8 cellular contexts compared by ENCODE assay signal in genomic region chr9:134738869-134739659, GRCh38.
DNase-seq lines count a peak whose midpoint lies in the region; ATAC-seq and TF ChIP-seq lines count a peak whose summit lies in the region.

No MANE protein-coding gene starts in this region.

- no peaks in the 10 kb centered on the region for H3K27me3 ChIP-seq in CD8-positive, alpha-beta T cell (ENCODE audit: insufficient read depth, low read length)
- H3K27me3 ChIP-seq in SK-N-SH (ENCODE audit: insufficient read depth) (no peaks in the 10 kb centered on the region), body of pancreas (no peaks in the 10 kb centered on the region)

- 57% methylated on average over 18 of the region's 31 CpGs for WGBS in SK-N-SH (ENCODE audit: low lambda C conversion rate)
- WGBS in body of pancreas, 2 donors: 21 to 44% methylated on average over 6 to 31 of the region's 31 CpGs

- H3K36me3 ChIP-seq in CD8-positive, alpha-beta T cell (ENCODE audit: insufficient read depth, low read length): no peaks in the 10 kb centered on the region
- peaks cover 42 to 48% of the 10 kb centered on the region in 2 experiments for H3K36me3 ChIP-seq in SK-N-SH (replicated peaks in 1 of 2; ENCODE audit: control insufficient read depth in 1 of 2, insufficient read depth in 2 of 2, low read length in 1 of 2)
- H3K36me3 ChIP-seq in body of pancreas (replicated peaks in 1 of 2; ENCODE audit: insufficient read depth in 1 of 2, low read depth in 2 of 2): no peaks in the 10 kb centered on the region

- ATAC-seq in CD8-positive, alpha-beta T cell: no peak
- ATAC-seq in body of pancreas: peak; percentile 62
- no peak for ATAC-seq in HG02571 (IDR thresholded peaks at IDR 0.05; ENCODE audit: unreplicated experiment)

- no peaks in the 10 kb centered on the region for H3K9me2 ChIP-seq in SK-N-SH

- no peak overlapping the region for H3K4me3 Mint-ChIP-seq in CD8-positive, alpha-beta T cell

- H2AFZ ChIP-seq in SK-N-SH (ENCODE audit: low read depth): no peak overlapping the region

- no peaks in the 10 kb centered on the region for H3K9me3 ChIP-seq in CD8-positive, alpha-beta T cell (ENCODE audit: low read length)
- no peaks in the 10 kb centered on the region for H3K9me3 ChIP-seq in SK-N-SH
- H3K9me3 ChIP-seq in body of pancreas: no peaks in the 10 kb centered on the region

- no peak overlapping the region for H3K4me2 ChIP-seq in SK-N-SH

- CTCF ChIA-PET in CD8-positive, alpha-beta T cell (lab: Charles Lee): interaction anchor here (0.6 to 1.6 kb wide), 8 partner anchors 11 to 889 kb away, joined by 3 to 6 read pairs (median 4); no protein-coding TSS in a partner anchor
- CTCF ChIA-PET in HEK293T (lab: Yijun Ruan, JAX) (interaction anchor here (0.7 to 1.0 kb wide), 3 partner anchors 13 to 289 kb away, joined by 3 to 5 read pairs (median 4); no protein-coding TSS in a partner anchor), SK-N-SH (lab: Yijun Ruan, JAX) (interaction anchor here (0.6 to 15.1 kb wide), 41 partner anchors 8 to 672 kb away, joined by 3 to 348 read pairs (median 4); no protein-coding TSS in a partner anchor)

- peaks cover 4% of the 10 kb centered on the region for H3K27me3 Mint-ChIP-seq in CD8-positive, alpha-beta T cell (ENCODE audit: low read depth)

- no peaks in the 10 kb centered on the region for H3K4me1 ChIP-seq in CD8-positive, alpha-beta T cell (ENCODE audit: insufficient read depth, low read length)
- peaks cover 4 to 12% of the 10 kb centered on the region in 2 experiments; a peak in 2 of 4 replicates for H3K4me1 ChIP-seq in SK-N-SH (ENCODE audit: control insufficient read depth in 1 of 2, insufficient read depth in 2 of 2, low read depth in 1 of 2, low read length in 1 of 2)
- peaks cover 6% of the 10 kb centered on the region for H3K4me1 ChIP-seq in body of pancreas

- peak; percentile 51 for TF ChIP-seq CTCF in CD8-positive, alpha-beta T cell (IDR thresholded peaks at IDR 0.05)
- peak; percentile 77 for TF ChIP-seq CTCF in SK-N-SH (IDR thresholded peaks at IDR 0.05)
- peak; percentile 70 to 85 (median 79) for TF ChIP-seq CTCF in body of pancreas (IDR thresholded peaks at IDR 0.05)

- H3K9ac ChIP-seq in SK-N-SH: no peak overlapping the region

- no peak for TF ChIP-seq EP300 in SK-N-SH (IDR thresholded peaks at IDR 0.05; ENCODE audit: borderline replicate concordance in 1 of 2, low read depth in 1 of 2, low read length in 1 of 2)

- DNase-seq in CD8-positive, alpha-beta T cell: peak in 5 of 7 experiments; percentile 11 to 57 (median 30)
- DNase-seq in HEK293T (ENCODE audit: extremely low spot score) (peak; percentile 83), SK-N-SH (peak; percentile 94), body of pancreas (peak; percentile 57 to 73 (median 66)), iris pigment epithelial cell (ENCODE audit: low read depth) (peak; percentile 39), NK-92 (lab: John Stamatoyannopoulos, UW; ENCODE audit: unreplicated experiment) (no peak)
- peak; percentile 19 for DNase-seq in stimulated activated CD4-positive, alpha-beta T cell treated with anti-CD3 and anti-CD28 coated beads, Interleukin-1b, Interleukin-23, amount 100 ng/mL, for 48 hours

- POLR2A ChIA-PET in CD8-positive, alpha-beta T cell (lab: Charles Lee): no interaction called here
- POLR2A ChIA-PET in HEK293T (lab: Yijun Ruan, JAX): no interaction called here
- POLR2A ChIA-PET in SK-N-SH (lab: Yijun Ruan, JAX): no interaction called here

- H3F3A ChIP-seq in SK-N-SH (replicated peaks; ENCODE audit: insufficient read depth): peaks cover 61% of the 10 kb centered on the region

- intact Hi-C loops in CD8-positive, alpha-beta T cell (cut with DNase I, micrococcal nuclease): loop anchor here in 1 of 2 experiments (1.0 to 2.0 kb wide), 2 partner anchors 40 to 569 kb away; no protein-coding TSS in a partner anchor
- intact Hi-C loops in body of pancreas (cut with DNase I): loop anchor here (5.0 to 10.0 kb wide), 2 partner anchors 42 to 564 kb away; no protein-coding TSS in a partner anchor

- H3K4me1 Mint-ChIP-seq in CD8-positive, alpha-beta T cell (ENCODE audit: low read depth): no peaks in the 10 kb centered on the region

- H3K36me3 Mint-ChIP-seq in CD8-positive, alpha-beta T cell: no peaks in the 10 kb centered on the region

- TF ChIP-seq RAD21 in SK-N-SH (IDR thresholded peaks at IDR 0.05; ENCODE audit: low read length): peak; percentile 91

- H3K4me3 ChIP-seq in CD8-positive, alpha-beta T cell (ENCODE audit: low read depth, low read length): no peak overlapping the region
- no peak overlapping the region for H3K4me3 ChIP-seq in SK-N-SH (ENCODE audit: low read depth in 2 of 2, low read length in 1 of 2)
- H3K4me3 ChIP-seq in body of pancreas: no peak overlapping the region

- no peaks in the 10 kb centered on the region for H3K9me3 Mint-ChIP-seq in CD8-positive, alpha-beta T cell

- H3K27ac Mint-ChIP-seq in CD8-positive, alpha-beta T cell: no peak overlapping the region

- no peak for TF ChIP-seq POLR2A in body of pancreas (IDR thresholded peaks at IDR 0.05)

- peaks cover 85% of the 10 kb centered on the region for H4K20me1 ChIP-seq in SK-N-SH (ENCODE audit: insufficient read depth)

- peaks cover 30% of the 10 kb centered on the region for H3K79me2 ChIP-seq in SK-N-SH (ENCODE audit: insufficient read depth)

- no peak overlapping the region for H3K27ac ChIP-seq in CD8-positive, alpha-beta T cell (ENCODE audit: low read depth, low read length)
- H3K27ac ChIP-seq in SK-N-SH (ENCODE audit: low read depth in 2 of 2, low read length in 1 of 2): 0 out of 4 replicates have a peak overlapping the region, but pooled peaks of 1 of the 2 experiments have one; percentile 18
- H3K27ac ChIP-seq in body of pancreas: no peak overlapping the region

TF ChIP-seq in HEK293T, 16 proteins besides CTCF, POLR2A, EP300 and RAD21:
- TF ChIP-seq SUZ12 (IDR thresholded peaks at IDR 0.05) (no peak), NFRKB (IDR thresholded peaks at IDR 0.05) (no peak), FOXA1 (IDR thresholded peaks at IDR 0.05) (no peak), FOXM1 (IDR thresholded peaks at IDR 0.05; ENCODE audit: borderline replicate concordance) (no peak), PKNOX1 (IDR thresholded peaks at IDR 0.05) (no peak), ZNF384 (IDR thresholded peaks at IDR 0.05) (no peak), SP1 (IDR thresholded peaks at IDR 0.05) (no peak), LEF1 (IDR thresholded peaks at IDR 0.05; ENCODE audit: borderline replicate concordance) (no peak), BHLHE40 (IDR thresholded peaks at IDR 0.05; ENCODE audit: borderline replicate concordance) (no peak), ELF4 (IDR thresholded peaks at IDR 0.05) (no peak), HDGF (IDR thresholded peaks at IDR 0.05; ENCODE audit: borderline replicate concordance) (no peak), FOXK2 (IDR thresholded peaks at IDR 0.05) (no peak), ARNT (IDR thresholded peaks at IDR 0.05) (no peak), L3MBTL2 (conservative IDR thresholded peaks at IDR 0.05) (no peak), CTBP1 (IDR thresholded peaks at IDR 0.05; ENCODE audit: borderline replicate concordance) (no peak), TARDBP (IDR thresholded peaks at IDR 0.05) (no peak)
TF ChIP-seq in HEK293T: peak in this region for 0.

TF ChIP-seq in SK-N-SH, 30 proteins besides CTCF, POLR2A, EP300 and RAD21:
- TF ChIP-seq SMC3 (IDR thresholded peaks at IDR 0.05; ENCODE audit: low read depth, low read length) (peak; percentile 98), USF1 (IDR thresholded peaks at IDR 0.05; ENCODE audit: borderline replicate concordance, low read depth) (no peak), MEF2A (IDR thresholded peaks at IDR 0.05; ENCODE audit: borderline replicate concordance, low read depth) (no peak), TAF1 (IDR thresholded peaks at IDR 0.05; ENCODE audit: borderline replicate concordance, low read depth, low read length) (no peak)
